ENCODE assay signal across 8 cellular contexts in the genomic region with DNA sequence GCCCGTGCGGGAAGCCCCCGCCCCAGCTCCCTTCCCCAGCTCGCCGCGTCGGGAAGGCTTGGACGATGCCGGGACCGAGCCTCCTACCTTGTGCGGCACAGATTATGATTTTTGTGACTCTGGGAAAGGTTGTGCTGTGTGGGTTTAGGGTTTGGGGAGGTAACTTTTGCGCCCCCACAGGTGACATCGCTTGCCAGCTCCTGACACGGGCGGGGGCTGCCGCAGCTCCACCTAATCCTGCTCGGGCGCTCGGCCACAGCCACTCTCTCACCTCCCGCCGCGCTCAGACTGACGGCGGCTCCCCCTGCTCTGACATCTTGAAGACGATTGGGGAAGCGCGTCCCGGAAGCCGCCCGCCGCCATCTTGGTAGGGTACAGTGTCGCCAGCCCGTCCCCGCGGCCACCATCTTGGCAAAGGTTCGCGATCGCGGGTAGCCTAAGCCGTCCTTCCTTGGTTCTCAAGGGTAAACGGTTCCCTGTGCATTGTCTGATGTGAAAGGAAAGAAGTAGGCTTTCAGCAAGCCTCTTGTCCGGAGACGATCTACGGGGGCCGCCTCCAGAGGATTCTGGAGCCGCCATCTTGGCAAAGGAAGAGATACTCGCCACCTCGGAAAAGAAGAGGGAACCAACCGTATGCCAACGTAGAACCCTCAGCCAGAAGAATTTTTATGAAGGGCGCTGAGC.
DNase-seq lines count a peak whose midpoint lies in the region; ATAC-seq lines count a peak whose summit lies in the region.

No MANE protein-coding gene starts in this region.

- H3K27ac ChIP-seq in angular gyrus (ENCODE audit: low read depth, low read length): peak overlapping the region; percentile 99

- ATAC-seq in HG02571 (IDR thresholded peaks at IDR 0.05; ENCODE audit: unreplicated experiment): peak; percentile 22

- DNase-seq in NCI-H128 (lab: John Stamatoyannopoulos, UW; ENCODE audit: unreplicated experiment): peak; percentile 50
- peak; percentile 79 to 92 (median 87) for DNase-seq in T-helper 2 cell
- peak; percentile 47 for DNase-seq in hepatic stellate cell (ENCODE audit: low spot score)
- DNase-seq in retina: peak; percentile 99
- no peak for DNase-seq in epidermal melanocyte (ENCODE audit: insufficient read length, low spot score)

- peak overlapping the region; percentile 59 for H3K4me3 ChIP-seq in GM08714 (ENCODE audit: low read length)
